ENCODE assay signal across 1 cellular context in the genomic region with DNA sequence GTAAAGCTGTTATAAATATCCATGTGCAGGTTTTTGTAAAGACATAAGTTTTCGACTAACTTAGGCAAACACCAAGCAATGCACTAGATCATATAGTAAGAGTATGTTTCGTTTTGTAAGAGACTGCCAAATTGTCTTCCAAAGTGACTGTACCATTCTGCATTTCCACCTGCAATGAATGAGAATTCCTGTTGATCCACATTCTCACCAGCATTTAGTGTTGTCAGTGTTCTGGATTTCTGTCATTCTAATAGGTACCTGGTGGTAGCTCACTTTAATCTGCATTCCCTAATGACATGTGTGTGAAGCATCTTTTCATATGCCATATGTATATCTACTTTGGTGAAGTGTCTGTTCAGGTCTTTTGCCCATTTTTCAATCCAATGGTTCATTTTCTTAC.
A peak's percentile ranks its signal among the peaks of the same experiment; 100 is the strongest.
TF ChIP-seq lines count a peak whose summit lies in the region.

No MANE protein-coding gene starts in this region.

TF ChIP-seq in GM12878, 131 proteins besides CTCF, POLR2A, EP300 and RAD21:
- TF ChIP-seq JUND (IDR thresholded peaks at IDR 0.05; ENCODE audit: low read depth, low read length) (no peak), BMI1 (IDR thresholded peaks at IDR 0.05; ENCODE audit: borderline replicate concordance) (no peak), YBX1 (IDR thresholded peaks at IDR 0.05) (no peak), CBX5 (IDR thresholded peaks at IDR 0.05; ENCODE audit: low read depth) (0 out of 2 replicates have a peak, but pooled peaks have one; percentile 35)
TF ChIP-seq in GM12878: peak in this region for 1.
